Comparison of ENCODE assay signal across 8 cellular contexts in genomic region chr17:45228121-45228941, GRCh38. TPM values are rescaled to one million over a fixed set of nuclear protein-coding genes. Genes with fewer than 3 reads are reported as not detected.
DNase-seq lines count a peak whose midpoint lies in the region; ATAC-seq, FAIRE-seq and TF ChIP-seq lines count a peak whose summit lies in the region.

No MANE protein-coding gene starts in this region.

- H3K9ac ChIP-seq in GM12878 (ENCODE audit: control insufficient read depth, insufficient read depth, low read length): peak overlapping the region; percentile 92

- SMC1A ChIA-PET in GM12878 (lab: Charles Lee; ENCODE audit: uncharacterized antibody, unreplicated experiment): interaction anchor here (0.7 to 11.4 kb wide), 10 partner anchors 11 to 203 kb away, joined by 3 to 201 read pairs (median 4); no protein-coding TSS in a partner anchor

- no peaks in the 10 kb centered on the region for H3K9me3 ChIP-seq in CD4-positive, CD25-positive, alpha-beta regulatory T cell (ENCODE audit: control insufficient read depth in 2 of 2, low read length in 2 of 2)
- H3K9me3 ChIP-seq in GM12878 (replicated peaks; ENCODE audit: control insufficient read depth, insufficient read depth, low read length): no peaks in the 10 kb centered on the region

- H3K4me3 Mint-ChIP-seq in CD4-positive, CD25-positive, alpha-beta regulatory T cell: peak overlapping the region; percentile 86 to 100 (median 99)
- H3K4me3 Mint-ChIP-seq in naive B cell: peak overlapping the region; percentile 83 to 99 (median 97)

- no peak for FAIRE-seq in GM12878 (lab: Jason Lieb, UNC)

- 1% methylated on average over 18 of the region's 18 CpGs for WGBS in GM12878 (ENCODE audit: insufficient coverage, insufficient replicate concordance, low lambda C conversion rate, missing lambda C conversion rate)

- H3K9me3 Mint-ChIP-seq in CD4-positive, CD25-positive, alpha-beta regulatory T cell: no peaks in the 10 kb centered on the region
- no peaks in the 10 kb centered on the region for H3K9me3 Mint-ChIP-seq in naive B cell

- CTCF ChIA-PET in GM12878 (lab: Yijun Ruan, JAX): interaction anchor here (0.6 to 12.8 kb wide), 17 partner anchors 7 to 162 kb away, joined by 3 to 429 read pairs (median 4); partner anchors contain the start of genes ACBD4 and FMNL1

- H4K20me1 ChIP-seq in GM12878 (ENCODE audit: control insufficient read depth, insufficient read depth): no peaks in the 10 kb centered on the region

- peaks cover 79% of the 10 kb centered on the region for H3K79me2 ChIP-seq in GM12878 (ENCODE audit: control insufficient read depth, insufficient read depth, low read length)

- H2AFZ ChIP-seq in GM12878 (ENCODE audit: control insufficient read depth, low read depth, low read length): no peak overlapping the region

- in situ Hi-C loops in GM12878 (cut with MboI): no loop called here

- H3K4me3 ChIP-seq in CD4-positive, CD25-positive, alpha-beta regulatory T cell (ENCODE audit: low read depth, low read length): peak overlapping the region; percentile 87
- peak overlapping the region; percentile 89 for H3K4me3 ChIP-seq in GM12878

- H3K27me3 ChIP-seq in CD4-positive, CD25-positive, alpha-beta regulatory T cell (ENCODE audit: control insufficient read depth, insufficient read depth, low read length): no peaks in the 10 kb centered on the region
- no peaks in the 10 kb centered on the region for H3K27me3 ChIP-seq in GM12878 (replicated peaks in 1 of 2; ENCODE audit: control insufficient read depth in 2 of 2, insufficient read depth in 2 of 2, low read length in 1 of 2)

- intact Hi-C loops in GM12878 (cut with micrococcal nuclease; ENCODE audit: unreplicated experiment): loop anchor here (5.0 kb wide), 1 partner anchor 89 kb away; the partner anchor contains the start of gene MAP3K14

- H3K4me1 ChIP-seq in CD4-positive, CD25-positive, alpha-beta regulatory T cell (ENCODE audit: control insufficient read depth, insufficient read depth, low read length, poor library complexity, severe bottlenecking): peaks cover 94% of the 10 kb centered on the region
- H3K4me1 ChIP-seq in GM12878 (ENCODE audit: control insufficient read depth, insufficient read depth, low read length): peaks cover 72% of the 10 kb centered on the region

- RAD21 ChIA-PET in GM12878 (lab: Charles Lee; ENCODE audit: unreplicated experiment): interaction anchor here (0.7 to 10.1 kb wide), 11 partner anchors 7 to 862 kb away, joined by 3 to 225 read pairs (median 6); partner anchors contain the start of genes ACBD4, FMNL1 and MAP3K14

- peak overlapping the region; percentile 100 for H3K4me2 ChIP-seq in GM12878 (ENCODE audit: control insufficient read depth, insufficient read depth)

- TSS peak; percentile 71 for BruUV-seq in GM12878 (replicated peaks; lab: Mats Ljungman, UMichigan)

- no peak for TF ChIP-seq EP300 in GM12878 (IDR thresholded peaks at IDR 0.05; ENCODE audit: borderline replicate concordance in 1 of 2, control insufficient read depth in 1 of 2, low read depth in 2 of 2, low read length in 2 of 2)

- peak in 1 of 3 donors; percentile 32 for DNase-seq in CD4-positive, CD25-positive, alpha-beta regulatory T cell
- DNase-seq in NCI-H1694 (lab: John Stamatoyannopoulos, UW) (peak; percentile 50), GM12878 (ENCODE audit: low read depth, low spot score) (no peak), naive B cell (no peak), KG1 (lab: John Stamatoyannopoulos, UW) (no peak), NCI-H446 treated with DMSO at 0.1 percent for 48 hours (lab: John Stamatoyannopoulos, UW) (no peak), AG20443 (ENCODE audit: low spot score) (no peak), kidney glomerular epithelial cell (lab: John Stamatoyannopoulos, UW) (no peak)

- peaks cover 23% of the 10 kb centered on the region for H3K36me3 Mint-ChIP-seq in CD4-positive, CD25-positive, alpha-beta regulatory T cell
- peaks cover 0 to 7% of the 10 kb centered on the region in 2 donors for H3K36me3 Mint-ChIP-seq in naive B cell

- peaks cover 18% of the 10 kb centered on the region for H3K27me3 Mint-ChIP-seq in CD4-positive, CD25-positive, alpha-beta regulatory T cell
- no peaks in the 10 kb centered on the region for H3K27me3 Mint-ChIP-seq in naive B cell

- no peak for TF ChIP-seq CTCF in GM12878 (IDR thresholded peaks at IDR 0.05 in 2 of 3, conservative IDR thresholded peaks at IDR 0.05 in 1 of 3; ENCODE audit: control insufficient read depth in 2 of 3, extremely low read depth in 1 of 3, insufficient read depth in 1 of 3, low read depth in 3 of 3, low read length in 3 of 3)

- TF ChIP-seq RAD21 in GM12878 (IDR thresholded peaks at IDR 0.05; ENCODE audit: insufficient read depth, low read depth, low read length): no peak

- peak overlapping the region; percentile 98 for H3K27ac ChIP-seq in CD4-positive, CD25-positive, alpha-beta regulatory T cell (ENCODE audit: insufficient read depth, low read length, poor library complexity, severe bottlenecking)
- peak overlapping the region; percentile 100 for H3K27ac ChIP-seq in GM12878 (ENCODE audit: control insufficient read depth, insufficient read depth)

- peaks cover 5 to 90% (median 45%) of the 10 kb centered on the region in 4 donors for H3K4me1 Mint-ChIP-seq in CD4-positive, CD25-positive, alpha-beta regulatory T cell
- H3K4me1 Mint-ChIP-seq in naive B cell: peaks cover 69 to 98% (median 90%) of the 10 kb centered on the region in 3 donors

- H3K27ac Mint-ChIP-seq in CD4-positive, CD25-positive, alpha-beta regulatory T cell: peak overlapping the region; percentile 99 to 100 (median 100)
- H3K27ac Mint-ChIP-seq in naive B cell: peak overlapping the region; percentile 99 to 100 (median 100)

- POLR2A ChIA-PET in GM12878 (lab: Charles Lee): interaction anchor here (0.9 to 11.4 kb wide), 13 partner anchors 7 to 185 kb away, joined by 3 to 140 read pairs (median 8); partner anchors contain the start of genes FMNL1, HEXIM1, HEXIM2 and MAP3K14

- TF ChIP-seq POLR2A in GM12878 (IDR thresholded peaks at IDR 0.05; ENCODE audit: low read depth, low read length): peak; percentile 26; the same call in 1 of the 2 replicates

- H3K36me3 ChIP-seq in CD4-positive, CD25-positive, alpha-beta regulatory T cell (ENCODE audit: control insufficient read depth, insufficient read depth, low read length): peaks cover 24% of the 10 kb centered on the region
- peaks cover 3 to 12% of the 10 kb centered on the region in 2 experiments; a peak in 3 of 4 replicates for H3K36me3 ChIP-seq in GM12878 (ENCODE audit: control insufficient read depth in 2 of 2, insufficient read depth in 2 of 2, low read length in 1 of 2)

- no peak for ATAC-seq in CD4-positive, CD25-positive, alpha-beta regulatory T cell (ENCODE audit: low read depth in 2 of 2)
- no peak for ATAC-seq in GM12878
- ATAC-seq in naive B cell (ENCODE audit: low read depth in 2 of 2): no peak

TF ChIP-seq in GM12878, 131 proteins besides CTCF, POLR2A, EP300 and RAD21 (continues in another document):
- 0 out of 2 replicates have a peak, but pooled peaks have one; percentile 22 for TF ChIP-seq POLR2AphosphoS2 (IDR thresholded peaks at IDR 0.05; ENCODE audit: low read depth, low read length)

RNA-seq across cellular contexts. Expression of gene FMNL1, which starts 6.6 kb away (rescaled TPM):
- 575 TPM for total RNA-seq in CD4-positive, CD25-positive, alpha-beta regulatory T cell
- polyA plus RNA-seq in CD4-positive, CD25-positive, alpha-beta regulatory T cell: 10 to 100 TPM; 22.8 to 28.5 (median 24.7) TPM
- total RNA-seq in GM12878 (2013; cell fraction: nucleolus; rRNA removed): 71.5 and 77.3 TPM in 2 replicates
- total RNA-seq in GM12878 (2014; rRNA removed): 19.2 and 22.6 TPM in 2 replicates
- 17.0 and 18.5 TPM in 2 replicates for total RNA-seq in GM12878 (2014; rRNA removed; fragmentation: Illumina TruSeq; extraction: Trizol)
- total RNA-seq in GM12878 (2021): 99.2 and 108 TPM in 2 replicates
- polyA plus RNA-seq in GM12878 (2011; ENCODE audit: low read depth): 36.3 TPM
- 7.7 and 11.5 TPM in 2 replicates for polyA plus RNA-seq in GM12878 (2011; rRNA removed)
- 15.8 and 17.6 TPM in 2 replicates for polyA plus RNA-seq in GM12878 (2011; cell fraction: cytosol; rRNA removed)
- polyA plus RNA-seq in GM12878 (2011; cell fraction: nucleus; rRNA removed): 109 and 161 TPM in 2 replicates
- 75.5 and 83.6 TPM in 2 replicates for polyA plus RNA-seq in GM12878 (2012)
- polyA plus RNA-seq in GM12878 (2014; fragmentation: Illumina TruSeq; extraction: Trizol): 18.4 and 53.7 TPM in 2 replicates
- 1 to 10 TPM; 3.3 to 3.5 TPM for polyA plus RNA-seq in GM12878 (2014; fragmentation: Nextera tagmentation; extraction: Ambion mirVana)
- 52.2 and 65.7 TPM in 2 replicates for polyA plus RNA-seq in GM12878 (2014; rRNA removed)
- polyA plus RNA-seq in GM12878 (2016; fragmentation: Nextera tagmentation; extraction: Ambion mirVana): 10 to 100 TPM; 11.7 to 20.5 TPM
- 15.3 and 20.4 TPM in 2 replicates for polyA minus RNA-seq in GM12878 (2011; rRNA and poly(A)+ RNA removed)
- polyA minus RNA-seq in GM12878 (2011; cell fraction: cytosol; rRNA and poly(A)+ RNA removed): 18.3 and 18.7 TPM in 2 replicates
- 21.4 and 41.3 TPM in 2 replicates for polyA minus RNA-seq in GM12878 (2011; cell fraction: nucleus; rRNA and poly(A)+ RNA removed)
- 10 to 100 TPM; 16.9 to 47.0 (median 22.3) TPM for polyA plus RNA-seq in naive B cell (ENCODE audit: low read depth in 6 of 6)

RNA-seq across cellular contexts. Expression of gene SPATA32, which starts 33.6 kb away (rescaled TPM):
- 0.20 TPM for total RNA-seq in CD4-positive, CD25-positive, alpha-beta regulatory T cell
- polyA plus RNA-seq in CD4-positive, CD25-positive, alpha-beta regulatory T cell: under 1 TPM in 2 of 4 donors, not detected in 2; 0.36 to 0.60 TPM
- total RNA-seq in GM12878 (2013; cell fraction: nucleolus; rRNA removed): 0.24 TPM in 1 of 2 replicates, not detected in the other
- total RNA-seq in GM12878 (2014; rRNA removed): 0.11 TPM in 1 of 2 replicates, not detected in the other
- total RNA-seq in GM12878 (2014; rRNA removed; fragmentation: Illumina TruSeq; extraction: Trizol): not detected in 2 replicates
- total RNA-seq in GM12878 (2021): 0.13 and 0.21 TPM in 2 replicates
- polyA plus RNA-seq in GM12878 (2011; ENCODE audit: low read depth): 0.24 TPM
- 0.03 TPM in 1 of 2 replicates, not detected in the other for polyA plus RNA-seq in GM12878 (2011; rRNA removed)
- polyA plus RNA-seq in GM12878 (2011; cell fraction: cytosol; rRNA removed): not detected in 2 replicates
- 0.06 and 0.10 TPM in 2 replicates for polyA plus RNA-seq in GM12878 (2011; cell fraction: nucleus; rRNA removed)
- 0.29 and 0.32 TPM in 2 replicates for polyA plus RNA-seq in GM12878 (2012)
- polyA plus RNA-seq in GM12878 (2014; fragmentation: Illumina TruSeq; extraction: Trizol): not detected in 2 replicates
- polyA plus RNA-seq in GM12878 (2014; fragmentation: Nextera tagmentation; extraction: Ambion mirVana): under 1 TPM; 0.11 to 0.13 TPM
- polyA plus RNA-seq in GM12878 (2014; rRNA removed): 0.06 TPM in 1 of 2 replicates, not detected in the other
- under 1 TPM in 1 of 2 experiments, not detected in 1; 0.35 TPM for polyA plus RNA-seq in GM12878 (2016; fragmentation: Nextera tagmentation; extraction: Ambion mirVana)
- not detected in 2 replicates for polyA minus RNA-seq in GM12878 (2011; rRNA and poly(A)+ RNA removed)
- polyA minus RNA-seq in GM12878 (2011; cell fraction: cytosol; rRNA and poly(A)+ RNA removed): not detected in 2 replicates
- polyA minus RNA-seq in GM12878 (2011; cell fraction: nucleus; rRNA and poly(A)+ RNA removed): not detected in 2 replicates
- polyA plus RNA-seq in naive B cell (ENCODE audit: low read depth in 6 of 6): 1 to 10 TPM in 1 of 6 donors, under 1 TPM in 4, not detected in 1; 0.16 to 4.6 (median 0.31) TPM
